Comparison of ENCODE assay signal across 9 cellular contexts in genomic region chr10:102504976-102505300, GRCh38. TPM values are rescaled to one million over a fixed set of nuclear protein-coding genes. Genes with fewer than 3 reads are reported as not detected.
A peak's percentile ranks its signal among the peaks of the same experiment; 100 is the strongest.
DNase-seq lines count a peak whose midpoint lies in the region; ATAC-seq and TF ChIP-seq lines count a peak whose summit lies in the region.
"Had no signal": no experiment of that assay in that cellular context is flagged by ENCODE, and none has a peak within 500 bp of the region (broad histone marks: within the 10 kb centered on the region; RNA-seq: fewer than 3 reads in every experiment).

No MANE protein-coding gene starts in this region.

- H2BK15ac ChIP-seq in neuronal stem cell (ENCODE audit: low read length) = no peak overlapping the region

- no peaks in the 10 kb centered on the region for H3K9me3 Mint-ChIP-seq in endodermal cell
- no peaks in the 10 kb centered on the region for H3K9me3 Mint-ChIP-seq in stimulated activated effector memory CD8-positive, alpha-beta T cell treated with anti-CD3 and anti-CD28 coated beads, Interleukin-12 subunit alpha, Interleukin-12 subunit beta, amount 100 ng/mL, for 72 hours
- H3K9me3 Mint-ChIP-seq: activated T-helper 17 cell treated with anti-CD3 and anti-CD28 coated beads, Interleukin-2, amount 50 U/mL, for 72 hours had no signal

- H3K36me3 Mint-ChIP-seq in endodermal cell (ENCODE audit: low read depth) = peaks cover 17% of the 10 kb centered on the region
- H3K36me3 Mint-ChIP-seq in stimulated activated effector memory CD8-positive, alpha-beta T cell treated with anti-CD3 and anti-CD28 coated beads, Interleukin-12 subunit alpha, Interleukin-12 subunit beta, amount 100 ng/mL, for 72 hours = peaks cover 8% of the 10 kb centered on the region

- H3K4me2 ChIP-seq in MM.1S (ENCODE audit: low read depth, low read length) (peak overlapping the region; percentile 97), neuronal stem cell (ENCODE audit: insufficient read depth, low read length, poor library complexity, severe bottlenecking) (peak overlapping the region; percentile 88)

- no peaks in the 10 kb centered on the region for H3K27me3 ChIP-seq in BJ (ENCODE audit: control insufficient read depth, insufficient read depth, low read length)
- H3K27me3 ChIP-seq in MM.1S (replicated peaks; ENCODE audit: insufficient read depth, low read length) = no peaks in the 10 kb centered on the region
- no peaks in the 10 kb centered on the region for H3K27me3 ChIP-seq in endodermal cell (ENCODE audit: control insufficient read depth, insufficient read depth, low read length, poor library complexity, severe bottlenecking)
- no peaks in the 10 kb centered on the region for H3K27me3 ChIP-seq in neuronal stem cell (ENCODE audit: control insufficient read depth in 3 of 3, insufficient read depth in 3 of 3, low read depth in 1 of 3, low read length in 3 of 3)

- no peak overlapping the region for H2AK5ac ChIP-seq in neuronal stem cell (ENCODE audit: low read depth, low read length)

- H3K4me1 ChIP-seq in MM.1S (ENCODE audit: low read length) (peaks cover 18% of the 10 kb centered on the region), endodermal cell (ENCODE audit: control insufficient read depth, insufficient read depth, low read length) (peaks cover 11% of the 10 kb centered on the region), neuronal stem cell (ENCODE audit: control insufficient read depth in 2 of 2, insufficient read depth in 1 of 2, low read depth in 1 of 2, low read length in 2 of 2) (peaks cover 0 to 9% of the 10 kb centered on the region in 2 donors)

- H3K14ac ChIP-seq in neuronal stem cell (ENCODE audit: low read length) = no peak overlapping the region

- peak overlapping the region; percentile 56 for H3K4me3 ChIP-seq in BJ (ENCODE audit: low read depth, low read length)
- peak overlapping the region; percentile 98 for H3K4me3 ChIP-seq in MM.1S (ENCODE audit: low read length)
- H3K4me3 ChIP-seq in endodermal cell (ENCODE audit: low read length) = peak overlapping the region; percentile 92
- H3K4me3 ChIP-seq in neuronal stem cell (ENCODE audit: low read length in 2 of 2) = peak overlapping the region; percentile 78 to 97

- no peak for ATAC-seq in HG03095 (IDR thresholded peaks at IDR 0.05; ENCODE audit: unreplicated experiment)
- ATAC-seq in stimulated activated effector memory CD8-positive, alpha-beta T cell treated with anti-CD3 and anti-CD28 coated beads, Interleukin-12 subunit alpha, Interleukin-12 subunit beta, amount 100 ng/mL, for 72 hours = no peak
- ATAC-seq in GM21786 (IDR thresholded peaks at IDR 0.05; ENCODE audit: unreplicated experiment) = no peak
- ATAC-seq: activated T-helper 17 cell treated with anti-CD3 and anti-CD28 coated beads, Interleukin-2, amount 50 U/mL, for 72 hours had no signal

- TF ChIP-seq CTCF in BJ (IDR thresholded peaks at IDR 0.05; ENCODE audit: insufficient read depth, low read depth, low read length) (no peak), MM.1S (IDR thresholded peaks at IDR 0.05; ENCODE audit: low read length) (no peak), endodermal cell (conservative IDR thresholded peaks at IDR 0.05) (no peak)

- H2BK5ac ChIP-seq in neuronal stem cell (ENCODE audit: low read length) = no peak overlapping the region

- 28 to 33% methylated on average over 3 to 5 of the region's 5 CpGs for WGBS in endodermal cell (ENCODE audit: insufficient coverage in 1 of 2, insufficient read length in 1 of 2), 2 experiments
- WGBS in neuronal stem cell (ENCODE audit: extremely low coverage in 2 of 2, insufficient read length in 2 of 2, insufficient replicate concordance in 1 of 2), 2 donors = no CpG with 5 or more reads among the region's 5 CpGs

- H4K8ac ChIP-seq in neuronal stem cell (ENCODE audit: low read depth, low read length) = no peak overlapping the region

- peaks cover 6% of the 10 kb centered on the region for H3K79me1 ChIP-seq in neuronal stem cell (ENCODE audit: low read depth, low read length)

- no peak overlapping the region for H3K18ac ChIP-seq in neuronal stem cell (ENCODE audit: low read length)

- H3K4me1 Mint-ChIP-seq in endodermal cell = peaks cover 26% of the 10 kb centered on the region
- peaks cover 26% of the 10 kb centered on the region for H3K4me1 Mint-ChIP-seq in stimulated activated effector memory CD8-positive, alpha-beta T cell treated with anti-CD3 and anti-CD28 coated beads, Interleukin-12 subunit alpha, Interleukin-12 subunit beta, amount 100 ng/mL, for 72 hours

- no peak overlapping the region for H4K91ac ChIP-seq in neuronal stem cell (ENCODE audit: low read depth, low read length, poor library complexity)

- no peaks in the 10 kb centered on the region for H3K9me3 ChIP-seq in MM.1S (replicated peaks; ENCODE audit: insufficient read depth, low read length)
- H3K9me3 ChIP-seq in endodermal cell (ENCODE audit: control insufficient read depth, low read length) = no peaks in the 10 kb centered on the region
- H3K9me3 ChIP-seq in neuronal stem cell (replicated peaks in 1 of 2; ENCODE audit: control insufficient read depth in 2 of 2, insufficient read depth in 1 of 2, low read depth in 1 of 2, low read length in 2 of 2) = no peaks in the 10 kb centered on the region

- H3K27me3 Mint-ChIP-seq in endodermal cell (ENCODE audit: insufficient read depth) = peaks cover 12% of the 10 kb centered on the region
- H3K27me3 Mint-ChIP-seq: activated T-helper 17 cell treated with anti-CD3 and anti-CD28 coated beads, Interleukin-2, amount 50 U/mL, for 72 hours had no signal

- no peak overlapping the region for H2BK120ac ChIP-seq in neuronal stem cell (ENCODE audit: low read depth, low read length)

- H3F3A ChIP-seq in MM.1S (ENCODE audit: insufficient read depth, low read length) = peaks cover 17% of the 10 kb centered on the region

- H3K36me3 ChIP-seq in BJ (ENCODE audit: control insufficient read depth, insufficient read depth, low read length) = no peaks in the 10 kb centered on the region
- H3K36me3 ChIP-seq in MM.1S (replicated peaks; ENCODE audit: insufficient read depth, low read length) = peaks cover 7% of the 10 kb centered on the region; the same call in 1 of the 2 replicates
- H3K36me3 ChIP-seq in endodermal cell (ENCODE audit: control insufficient read depth, insufficient read depth, low read length) = peaks cover 13% of the 10 kb centered on the region
- peaks cover 6 to 35% of the 10 kb centered on the region in 2 donors for H3K36me3 ChIP-seq in neuronal stem cell (replicated peaks in 1 of 2; ENCODE audit: control insufficient read depth in 2 of 2, insufficient read depth in 2 of 2, low read length in 2 of 2)

- H3K9ac ChIP-seq in MM.1S (ENCODE audit: low read length) = peak overlapping the region; percentile 74; the same call in 1 of the 2 replicates
- peak overlapping the region; percentile 57 for H3K9ac ChIP-seq in endodermal cell (ENCODE audit: extremely low read depth, low read length, poor library complexity, severe bottlenecking)
- H3K9ac ChIP-seq in neuronal stem cell (ENCODE audit: low read depth, low read length, poor library complexity) = peak overlapping the region; percentile 78

- no peaks in the 10 kb centered on the region for H4K20me1 ChIP-seq in MM.1S (ENCODE audit: insufficient read depth, low read length)

- H3K23ac ChIP-seq in neuronal stem cell (ENCODE audit: low read depth, low read length, poor library complexity) = no peak overlapping the region

- H3K9me2 ChIP-seq in MM.1S (replicated peaks; ENCODE audit: insufficient read depth, low read length) = no peaks in the 10 kb centered on the region

- no peak overlapping the region for H2BK12ac ChIP-seq in neuronal stem cell (ENCODE audit: low read length)

- no peak overlapping the region for H3K27ac Mint-ChIP-seq in endodermal cell
- no peak overlapping the region for H3K27ac Mint-ChIP-seq in stimulated activated effector memory CD8-positive, alpha-beta T cell treated with anti-CD3 and anti-CD28 coated beads, Interleukin-12 subunit alpha, Interleukin-12 subunit beta, amount 100 ng/mL, for 72 hours
- H3K27ac Mint-ChIP-seq: activated T-helper 17 cell treated with anti-CD3 and anti-CD28 coated beads, Interleukin-2, amount 50 U/mL, for 72 hours had no signal

- POLR2A ChIA-PET in BJ (lab: Charles Lee) = interaction anchor here (0.7 to 1.3 kb wide), 2 partner anchors 13 to 38 kb away, joined by 3 read pairs; no protein-coding TSS in a partner anchor

- no peak overlapping the region for H3K4me3 Mint-ChIP-seq in endodermal cell
- no peak overlapping the region for H3K4me3 Mint-ChIP-seq in stimulated activated effector memory CD8-positive, alpha-beta T cell treated with anti-CD3 and anti-CD28 coated beads, Interleukin-12 subunit alpha, Interleukin-12 subunit beta, amount 100 ng/mL, for 72 hours
- H3K4me3 Mint-ChIP-seq: activated T-helper 17 cell treated with anti-CD3 and anti-CD28 coated beads, Interleukin-2, amount 50 U/mL, for 72 hours had no signal

- DNase-seq in BJ (ENCODE audit: low read depth) = no peak
- no peak for DNase-seq in MM.1S
- DNase-seq in endodermal cell = no peak
- no peak for DNase-seq in neuronal stem cell (ENCODE audit: low spot score)
- DNase-seq in foreskin melanocyte = no peak
- DNase-seq in stimulated activated effector memory CD8-positive, alpha-beta T cell treated with anti-CD3 and anti-CD28 coated beads, Interleukin-12 subunit alpha, Interleukin-12 subunit beta, amount 100 ng/mL, for 72 hours (ENCODE audit: low spot score in 2 of 2) = no peak

- H3K27ac ChIP-seq in MM.1S (ENCODE audit: low read length) (peak overlapping the region; percentile 5; the same call in 1 of the 2 replicates), endodermal cell (ENCODE audit: low read depth, low read length) (no peak overlapping the region), neuronal stem cell (replicated peaks; ENCODE audit: low read length) (peak overlapping the region; percentile 73)

- H3K4ac ChIP-seq in neuronal stem cell (ENCODE audit: low read length) = no peak overlapping the region

- CTCF ChIA-PET in BJ (lab: Yijun Ruan, JAX) = interaction anchor here (0.7 to 4.3 kb wide), 14 partner anchors 8 to 336 kb away, joined by 3 to 113 read pairs (median 6); partner anchors contain the start of gene TRIM8

- H2AFZ ChIP-seq in MM.1S (ENCODE audit: low read length) = peak overlapping the region; percentile 83; the same call in 1 of the 2 replicates
- peak overlapping the region; percentile 86 for H2AFZ ChIP-seq in neuronal stem cell (ENCODE audit: low read length)

- peaks cover 61% of the 10 kb centered on the region for H3K79me2 ChIP-seq in MM.1S (ENCODE audit: low read length)

RNA-seq across cellular contexts. Expression of gene SUFU, which starts 1.2 kb away (rescaled TPM):
- polyA plus RNA-seq in BJ (2011; rRNA removed) = 5.3 and 8.5 TPM in 2 replicates
- polyA minus RNA-seq in BJ (2011; rRNA and poly(A)+ RNA removed) = 9.7 and 9.8 TPM in 2 replicates
- total RNA-seq in endodermal cell = 10 to 100 TPM; 19.1 to 20.6 TPM
- 18.1 TPM for polyA plus RNA-seq in endodermal cell (2013, experiment 1 of 2)
- polyA plus RNA-seq in endodermal cell (2013, experiment 2 of 2) = 17.4 TPM
- polyA plus RNA-seq in neuronal stem cell (2013, experiment 1 of 2) = 15.6 TPM
- polyA plus RNA-seq in neuronal stem cell (2013, experiment 2 of 2) = 15.2 TPM

RNA-seq across cellular contexts. Expression of gene ACTR1A, which starts 2.4 kb away (rescaled TPM):
- polyA plus RNA-seq in BJ (2011; rRNA removed) = 178 and 216 TPM in 2 replicates
- polyA minus RNA-seq in BJ (2011; rRNA and poly(A)+ RNA removed) = 148 and 200 TPM in 2 replicates
- 100 to 1,000 TPM in 1 of 2 donors, 10 to 100 TPM in 1; 91.6 to 114 TPM for total RNA-seq in endodermal cell
- polyA plus RNA-seq in endodermal cell (2013, experiment 1 of 2) = 128 TPM
- 120 TPM for polyA plus RNA-seq in endodermal cell (2013, experiment 2 of 2)
- 68.5 TPM for polyA plus RNA-seq in neuronal stem cell (2013, experiment 1 of 2)
- 66.5 TPM for polyA plus RNA-seq in neuronal stem cell (2013, experiment 2 of 2)

RNA-seq across cellular contexts. Expression of gene C10orf95, which starts 53.6 kb away (rescaled TPM):
- polyA plus RNA-seq in BJ (2011; rRNA removed) = not detected in 2 replicates
- polyA minus RNA-seq in BJ (2011; rRNA and poly(A)+ RNA removed) = not detected in 2 replicates
- under 1 TPM; 0.35 to 0.93 TPM for total RNA-seq in endodermal cell
- polyA plus RNA-seq in endodermal cell (2013, experiment 1 of 2) = not detected
- polyA plus RNA-seq in endodermal cell (2013, experiment 2 of 2) = 0.25 TPM
- polyA plus RNA-seq in neuronal stem cell (2013, experiment 1 of 2) = 0.10 TPM
- polyA plus RNA-seq in neuronal stem cell (2013, experiment 2 of 2) = 0.18 TPM
